Comparison of ENCODE assay signal across 13 cellular contexts in genomic region chr12:6790496-6791150, GRCh38. TPM values are rescaled to one million over a fixed set of nuclear protein-coding genes. Genes with fewer than 3 reads are reported as not detected.
DNase-seq lines count a peak whose midpoint lies in the region; ATAC-seq and TF ChIP-seq lines count a peak whose summit lies in the region.
"Had no signal": no experiment of that assay in that cellular context is flagged by ENCODE, and none has a peak within 500 bp of the region (broad histone marks: within the 10 kb centered on the region; RNA-seq: fewer than 3 reads in every experiment).

No MANE protein-coding gene starts in this region.

- no peaks in the 10 kb centered on the region for H3K27me3 Mint-ChIP-seq in activated T-cell treated with anti-CD3 and anti-CD28 coated beads, Interleukin-2, amount 50 U/mL, for 4 hours (ENCODE audit: low read depth)

- TF ChIP-seq POLR2A in right lobe of liver (IDR thresholded peaks at IDR 0.05) = no peak

- no peak overlapping the region for H3K9ac ChIP-seq in BLaER1

- DNase-seq in OCI-M1 (lab: John Stamatoyannopoulos, UW) (peak; percentile 50), right lobe of liver (no peak), medulla oblongata (ENCODE audit: extremely low spot score) (no peak), foreskin keratinocyte (no peak)
- no peak for DNase-seq in activated T-cell treated with anti-CD3 and anti-CD28 coated beads, Interleukin-2, amount 50 U/mL, for 4 hours
- DNase-seq: activated CD8-positive, alpha-beta memory T cell treated with anti-CD3 and anti-CD28 coated beads, Interleukin-2, amount 50 U/mL, for 48 hours; H9; NCI-H226; SIG-M5; substantia nigra had no signal

- H3K27ac ChIP-seq in BLaER1 (no peak overlapping the region), right lobe of liver (peak overlapping the region; percentile 7 to 65 (median 13)), foreskin keratinocyte (no peak overlapping the region)

- TF ChIP-seq CTCF in right lobe of liver (IDR thresholded peaks at IDR 0.05) (no peak), foreskin keratinocyte (conservative IDR thresholded peaks at IDR 0.05) (no peak)

- peaks cover 6% of the 10 kb centered on the region for H3K36me3 Mint-ChIP-seq in activated T-cell treated with anti-CD3 and anti-CD28 coated beads, Interleukin-2, amount 50 U/mL, for 4 hours (ENCODE audit: insufficient read depth)

- no peaks in the 10 kb centered on the region for H3K9me3 Mint-ChIP-seq in activated T-cell treated with anti-CD3 and anti-CD28 coated beads, Interleukin-2, amount 50 U/mL, for 4 hours
- H3K9me3 Mint-ChIP-seq: H9 had no signal

- WGBS in right lobe of liver (ENCODE audit: insufficient coverage, low coverage, low lambda C conversion rate, missing lambda C conversion rate) = 72% methylated on average over 12 of the region's 12 CpGs

- H4K20me1 ChIP-seq in BLaER1 = peaks cover 42% of the 10 kb centered on the region

- intact Hi-C loops in right lobe of liver (cut with DNase I) = no loop called here

- peak overlapping the region; percentile 94 for H3K4me3 Mint-ChIP-seq in activated T-cell treated with anti-CD3 and anti-CD28 coated beads, Interleukin-2, amount 50 U/mL, for 4 hours
- H3K4me3 Mint-ChIP-seq: H9 had no signal

- peaks cover 58% of the 10 kb centered on the region for H3K4me1 Mint-ChIP-seq in activated T-cell treated with anti-CD3 and anti-CD28 coated beads, Interleukin-2, amount 50 U/mL, for 4 hours (ENCODE audit: low read depth)

- H3K4me3 ChIP-seq in BLaER1 = no peak overlapping the region
- H3K4me3 ChIP-seq in right lobe of liver = peak overlapping the region; percentile 5 to 44 (median 32)

- H3K4me1 ChIP-seq in BLaER1 (peaks cover 40% of the 10 kb centered on the region), right lobe of liver (no peaks in the 10 kb centered on the region), foreskin keratinocyte (no peaks in the 10 kb centered on the region)

- H3K27me3 ChIP-seq in BLaER1 (peaks cover 88% of the 10 kb centered on the region), right lobe of liver (no peaks in the 10 kb centered on the region), foreskin keratinocyte (peaks cover 20% of the 10 kb centered on the region)

- H3K9me3 ChIP-seq in BLaER1 = no peaks in the 10 kb centered on the region
- no peaks in the 10 kb centered on the region for H3K9me3 ChIP-seq in right lobe of liver

- peak overlapping the region; percentile 79; the same call in 1 of the 2 replicates for H3K4me2 ChIP-seq in BLaER1

- peak; percentile 42 to 47 for ATAC-seq in activated T-cell treated with anti-CD3 and anti-CD28 coated beads, Interleukin-2, amount 50 U/mL, for 4 hours
- peak in 2 of 4 donors; percentile 20 to 31 for ATAC-seq in right lobe of liver
- no peak for ATAC-seq in foreskin keratinocyte
- ATAC-seq in HG02870 (IDR thresholded peaks at IDR 0.05; ENCODE audit: unreplicated experiment) = no peak
- no peak for ATAC-seq in GM18502 (IDR thresholded peaks at IDR 0.05; ENCODE audit: poor library complexity, unreplicated experiment)

- H3K36me3 ChIP-seq in BLaER1 (no peaks in the 10 kb centered on the region), right lobe of liver (no peaks in the 10 kb centered on the region)

RNA-seq across cellular contexts. Expression of gene CD4, which starts 1.3 kb away (rescaled TPM):
- 10 to 100 TPM; 42.0 to 76.9 (median 51.4) TPM for total RNA-seq in activated T-cell treated with anti-CD3 and anti-CD28 coated beads, Interleukin-2, amount 50 U/mL, for 4 hours
- total RNA-seq in right lobe of liver = 10 to 100 TPM; 10.0 to 41.6 (median 28.1) TPM
- total RNA-seq in foreskin keratinocyte = not detected in 2 replicates
- 0.02 TPM in 1 of 2 replicates, not detected in the other for polyA plus RNA-seq in foreskin keratinocyte

RNA-seq across cellular contexts. Expression of gene LAG3, which starts 18.3 kb away (rescaled TPM):
- total RNA-seq in activated T-cell treated with anti-CD3 and anti-CD28 coated beads, Interleukin-2, amount 50 U/mL, for 4 hours = 100 to 1,000 TPM in 1 of 3 donors, 10 to 100 TPM in 2; 71.1 to 125 (median 86.4) TPM
- total RNA-seq in right lobe of liver = 1 to 10 TPM in 4 of 6 experiments, under 1 TPM in 2; 0.18 to 2.3 (median 1.4) TPM
- total RNA-seq in foreskin keratinocyte = 0.07 and 0.24 TPM in 2 replicates
- polyA plus RNA-seq in foreskin keratinocyte = 0.12 and 0.20 TPM in 2 replicates

RNA-seq across cellular contexts. Expression of gene PTMS, which starts 24.5 kb away (rescaled TPM):
- 10 to 100 TPM; 26.3 to 32.6 (median 29.4) TPM for total RNA-seq in activated T-cell treated with anti-CD3 and anti-CD28 coated beads, Interleukin-2, amount 50 U/mL, for 4 hours
- total RNA-seq in right lobe of liver (100 to 1,000 TPM; 113 to 484 (median 404) TPM), foreskin keratinocyte (119 and 129 TPM in 2 replicates)
- 390 and 426 TPM in 2 replicates for polyA plus RNA-seq in foreskin keratinocyte

RNA-seq across cellular contexts. Expression of gene GPR162, which starts 31.0 kb away (rescaled TPM):
- under 1 TPM in 2 of 3 donors, not detected in 1; 0.08 to 0.38 TPM for total RNA-seq in activated T-cell treated with anti-CD3 and anti-CD28 coated beads, Interleukin-2, amount 50 U/mL, for 4 hours
- total RNA-seq in right lobe of liver (1 to 10 TPM in 4 of 6 experiments, under 1 TPM in 2; 0.37 to 3.1 (median 2.1) TPM), foreskin keratinocyte (0.14 and 0.21 TPM in 2 replicates)
- polyA plus RNA-seq in foreskin keratinocyte = 0.13 and 0.24 TPM in 2 replicates

RNA-seq across cellular contexts. Expression of gene P3H3, which starts 37.6 kb away (rescaled TPM):
- under 1 TPM; 0.63 to 0.98 (median 0.83) TPM for total RNA-seq in activated T-cell treated with anti-CD3 and anti-CD28 coated beads, Interleukin-2, amount 50 U/mL, for 4 hours
- total RNA-seq in right lobe of liver (1 to 10 TPM in 5 of 6 experiments, under 1 TPM in 1; 0.98 to 2.1 (median 1.5) TPM), foreskin keratinocyte (33.4 and 35.0 TPM in 2 replicates)
- polyA plus RNA-seq in foreskin keratinocyte = 41.4 and 42.6 TPM in 2 replicates

Comparison
In these comparisons a context has a peak if more than half of its experiments do, and no peak if none do; other contexts are left out.
1. H3K27ac ChIP-seq: peak in right lobe of liver (3 of 3); none in BLaER1 (single experiment) and foreskin keratinocyte (single experiment).
2. ATAC-seq: peak in activated T-cell treated with anti-CD3 and anti-CD28 coated beads, Interleukin-2, amount 50 U/mL, for 4 hours (2 of 2); none in foreskin keratinocyte (single experiment), HG02870 (single experiment) and GM18502 (single experiment).
3. RNA of gene CD4, which starts 1.3 kb away (total RNA-seq): 42.0 to 76.9 TPM in activated T-cell treated with anti-CD3 and anti-CD28 coated beads, Interleukin-2, amount 50 U/mL, for 4 hours and 10.0 to 41.6 TPM in right lobe of liver; not detected in foreskin keratinocyte; every median in the first group is over 10 times any median in the second.
4. RNA of gene LAG3, which starts 18.3 kb away (total RNA-seq): 71.1 to 125 TPM in activated T-cell treated with anti-CD3 and anti-CD28 coated beads, Interleukin-2, amount 50 U/mL, for 4 hours; 0.18 to 2.3 TPM in right lobe of liver and 0.07 to 0.24 TPM in foreskin keratinocyte; every median in the first group is over 10 times any median in the second.